Comparison of ENCODE assay signal across 33 cellular contexts in the genomic region with DNA sequence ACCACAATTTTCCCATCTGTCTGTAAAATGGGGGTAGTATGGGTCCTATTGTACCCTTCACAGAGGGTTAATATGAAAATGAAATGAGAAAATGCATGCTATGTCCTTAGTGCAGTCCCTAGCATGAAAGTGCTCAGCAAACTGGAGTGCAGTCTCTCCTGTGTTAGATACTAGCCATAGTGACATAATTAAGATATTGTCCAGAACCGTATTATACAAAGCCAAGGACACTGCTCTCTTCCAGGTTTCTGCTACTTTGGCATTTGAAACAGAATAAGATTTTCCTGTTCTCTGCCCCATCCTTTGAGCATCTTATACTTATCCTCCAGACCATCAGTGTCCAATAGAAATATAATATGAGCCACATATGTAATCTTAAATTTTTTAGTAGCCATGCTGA.
"Had no signal": no experiment of that assay in that cellular context is flagged by ENCODE, and none has a peak within 500 bp of the region (broad histone marks: within the 10 kb centered on the region; RNA-seq: fewer than 3 reads in every experiment).

No MANE protein-coding gene starts in this region.

- H3K4me2 ChIP-seq: KMS-11 had no signal

- DNase-seq: Karpas-422, Kasumi-1, MG63, MM.1S, MV-4-11, NCI-H1048, NCI-H1092, NCI-H1092 treated with DMSO at 0.1 percent for 48 hours, NCI-H1105, NCI-H1105 treated with DMSO at 0.1 percent for 48 hours, NCI-H1417 treated with DMSO at 0.1 percent for 48 hours, NCI-H1436, NCI-H1436 treated with DMSO at 0.1 percent for 48 hours, NCI-H146, NCI-H1694, NCI-H1694 treated with DMSO at 0.1 percent for 48 hours, NCI-H187, NCI-H187 treated with DMSO at 0.1 percent for 48 hours, NCI-H1930, NCI-H2029, NCI-H2029 treated with DMSO at 0.1 percent for 48 hours, NCI-H2081, NCI-H2081 treated with DMSO at 0.1 percent for 48 hours, NCI-H2107, NCI-H2171, NCI-H2171 treated with DMSO at 0.1 percent for 48 hours, NCI-H226, NCI-H345, NCI-H446, NCI-H446 treated with DMSO at 0.1 percent for 48 hours, NCI-H510A, NCI-H510A treated with DMSO at 0.1 percent for 48 hours had no signal

- H3K9ac ChIP-seq: KMS-11 had no signal

- H3K27me3 ChIP-seq: MG63 had no signal

- H3K9me3 ChIP-seq: MG63 had no signal

- H3K36me3 ChIP-seq: MG63 had no signal

- H3K4me3 ChIP-seq: MG63 had no signal

- H3K27ac ChIP-seq: KMS-11 had no signal
